In genomic region chr6:169253341-169253740, GRCh38 we compare ENCODE assay signal across 11 cellular contexts. TPM values are rescaled to one million over a fixed set of nuclear protein-coding genes. Genes with fewer than 3 reads are reported as not detected.
DNase-seq lines count a peak whose midpoint lies in the region; ATAC-seq lines count a peak whose summit lies in the region.
"Had no signal": no experiment of that assay in that cellular context is flagged by ENCODE, and none has a peak within 500 bp of the region (broad histone marks: within the 10 kb centered on the region; RNA-seq: fewer than 3 reads in every experiment).

No MANE protein-coding gene starts in this region.

- H3K27me3 ChIP-seq in iPS-20b (ENCODE audit: insufficient read depth, low read length), result peaks cover 43% of the 10 kb centered on the region

- H3K36me3 ChIP-seq in iPS-20b (ENCODE audit: insufficient read depth, low read depth, low read length), result 0 out of 2 replicates have a peak, but pooled peaks cover 2% of the 10 kb centered on the region

- H3K27me3 Mint-ChIP-seq in activated naive CD8-positive, alpha-beta T cell treated with anti-CD3 and anti-CD28 coated beads for 36 hours, result peaks cover 74% of the 10 kb centered on the region

- no peaks in the 10 kb centered on the region for H3K9me3 ChIP-seq in iPS-20b (ENCODE audit: insufficient read depth, low read depth, low read length)

- no peak overlapping the region for H3K27ac ChIP-seq in iPS-20b (ENCODE audit: low read length)

- peak overlapping the region; percentile 60; the same call in 1 of the 2 replicates for H3K9ac ChIP-seq in iPS-20b (ENCODE audit: low read depth, low read length)

- H3K4me3 ChIP-seq in iPS-20b (ENCODE audit: low read length) (peak overlapping the region; percentile 69), skeletal muscle cell (ENCODE audit: low read depth, low read length) (peak overlapping the region; percentile 57)

- peak overlapping the region; percentile 47 for H3K4me3 Mint-ChIP-seq in activated naive CD8-positive, alpha-beta T cell treated with anti-CD3 and anti-CD28 coated beads for 36 hours

- DNase-seq in ELF-1 (ENCODE audit: low read depth, low spot score) (peak; percentile 7), skeletal muscle cell (ENCODE audit: low read depth) (no peak), SKM-1 treated with dmso at 0.1 percent for 144 hours (lab: John Stamatoyannopoulos, UW; ENCODE audit: unreplicated experiment) (no peak)
- DNase-seq in activated naive CD8-positive, alpha-beta T cell treated with anti-CD3 and anti-CD28 coated beads for 36 hours, result no peak
- DNase-seq: GF-D8, MV-4-11 had no signal

- ATAC-seq in HG03045 (IDR thresholded peaks at IDR 0.05; ENCODE audit: unreplicated experiment) (no peak), GM21528 (IDR thresholded peaks at IDR 0.05; ENCODE audit: low FRiP score, unreplicated experiment) (no peak), GM21447 (IDR thresholded peaks at IDR 0.05; ENCODE audit: unreplicated experiment) (no peak)
- ATAC-seq: HCT116 had no signal

- peaks cover 24% of the 10 kb centered on the region for H3K4me1 ChIP-seq in iPS-20b (ENCODE audit: insufficient read depth, low read length)

- peaks cover 17% of the 10 kb centered on the region for H3K4me1 Mint-ChIP-seq in activated naive CD8-positive, alpha-beta T cell treated with anti-CD3 and anti-CD28 coated beads for 36 hours

- no peak overlapping the region for H3K27ac Mint-ChIP-seq in activated naive CD8-positive, alpha-beta T cell treated with anti-CD3 and anti-CD28 coated beads for 36 hours

- no peaks in the 10 kb centered on the region for H3K9me3 Mint-ChIP-seq in activated naive CD8-positive, alpha-beta T cell treated with anti-CD3 and anti-CD28 coated beads for 36 hours

- H3K36me3 Mint-ChIP-seq in activated naive CD8-positive, alpha-beta T cell treated with anti-CD3 and anti-CD28 coated beads for 36 hours, result no peaks in the 10 kb centered on the region

RNA-seq across cellular contexts. Expression of gene THBS2, which starts 0.3 kb away (rescaled TPM):
- total RNA-seq in activated naive CD8-positive, alpha-beta T cell treated with anti-CD3 and anti-CD28 coated beads for 36 hours, result not detected
